8 cellular contexts compared by ENCODE assay signal in genomic region chr2:229780856-229781773, GRCh38.
A peak's percentile ranks its signal among the peaks of the same experiment; 100 is the strongest.
DNase-seq lines count a peak whose midpoint lies in the region; ATAC-seq and TF ChIP-seq lines count a peak whose summit lies in the region.

No MANE protein-coding gene starts in this region.

- H3K27ac Mint-ChIP-seq in endothelial cell (ENCODE audit: unreplicated experiment) (peak overlapping the region; percentile 34), memory B cell (peak overlapping the region; percentile 46)

- H3K9me3 ChIP-seq in aorta (ENCODE audit: control insufficient read depth, low read length): no peaks in the 10 kb centered on the region

- intact Hi-C loops in aorta (cut with DNase I): loop anchor here in 1 of 2 donors (5.0 kb wide), 2 partner anchors 141 to 381 kb away; partner anchors contain the start of genes FBXO36 and TRIP12

- no peaks in the 10 kb centered on the region for H3K27me3 ChIP-seq in aorta (ENCODE audit: control insufficient read depth in 1 of 2, insufficient read depth in 2 of 2, low read length in 1 of 2)

- TF ChIP-seq CTCF in AG04449 (IDR thresholded peaks at IDR 0.05; ENCODE audit: insufficient read depth, low read length, missing control alignments) (peak; percentile 81), GM12865 (IDR thresholded peaks at IDR 0.05; ENCODE audit: insufficient read depth, low read depth, low read length, missing control alignments) (peak; percentile 81), endothelial cell (IDR thresholded peaks at IDR 0.05; ENCODE audit: unreplicated experiment) (peak; percentile 96)

- ATAC-seq in memory B cell (ENCODE audit: low read depth): peak; percentile 63
- ATAC-seq in aorta (ENCODE audit: low FRiP score): peak; percentile 86

- peaks cover 4 to 9% of the 10 kb centered on the region in 2 donors for H3K36me3 ChIP-seq in aorta (ENCODE audit: control insufficient read depth in 1 of 2, insufficient read depth in 2 of 2, low read length in 1 of 2)

- H3K4me3 ChIP-seq in AG04449 (ENCODE audit: low read depth, low read length) (no peak overlapping the region), GM12865 (ENCODE audit: low read depth, low read length) (no peak overlapping the region), aorta (ENCODE audit: low read length in 2 of 2) (no peak overlapping the region)

- H3K36me3 Mint-ChIP-seq in endothelial cell (ENCODE audit: low read depth, unreplicated experiment): peaks cover 40% of the 10 kb centered on the region
- H3K36me3 Mint-ChIP-seq in memory B cell: peaks cover 43% of the 10 kb centered on the region

- no peaks in the 10 kb centered on the region for H3K9me3 Mint-ChIP-seq in endothelial cell (ENCODE audit: unreplicated experiment)
- H3K9me3 Mint-ChIP-seq in memory B cell: no peaks in the 10 kb centered on the region

- H3K4me1 Mint-ChIP-seq in endothelial cell (ENCODE audit: unreplicated experiment) (peaks cover 8% of the 10 kb centered on the region), memory B cell (peaks cover 15% of the 10 kb centered on the region)

- DNase-seq in AG04449 (ENCODE audit: low read depth, low spot score): no peak
- peak; percentile 44 for DNase-seq in GM12865 (ENCODE audit: low read depth)
- DNase-seq in HuH-7.5 (ENCODE audit: low spot score): peak; percentile 19
- DNase-seq in RKO (ENCODE audit: low spot score): peak; percentile 71
- no peak for DNase-seq in endothelial cell (ENCODE audit: low spot score)
- peak in 1 of 2 donors; percentile 21 for DNase-seq in memory B cell (ENCODE audit: low spot score in 2 of 2)
- no peak for DNase-seq in aorta
- no peak for DNase-seq in OCI-M2 (lab: John Stamatoyannopoulos, UW; ENCODE audit: unreplicated experiment)

- no peak overlapping the region for H3K27ac ChIP-seq in aorta (ENCODE audit: low read depth in 1 of 2, low read length in 2 of 2)

- H3K27me3 Mint-ChIP-seq in endothelial cell (ENCODE audit: unreplicated experiment): no peaks in the 10 kb centered on the region
- H3K27me3 Mint-ChIP-seq in memory B cell: no peaks in the 10 kb centered on the region

- CTCF ChIA-PET in AG04449 (lab: Yijun Ruan, JAX): interaction anchor here (0.6 to 6.0 kb wide), 42 partner anchors 8 to 836 kb away, joined by 3 to 83 read pairs (median 4); partner anchors contain the start of gene SLC16A14

- H3K4me3 Mint-ChIP-seq in endothelial cell (ENCODE audit: unreplicated experiment) (no peak overlapping the region), memory B cell (no peak overlapping the region)

- H3K4me1 ChIP-seq in aorta (ENCODE audit: control insufficient read depth in 1 of 2, insufficient read depth in 2 of 2, low read length in 2 of 2): no peaks in the 10 kb centered on the region

- POLR2A ChIA-PET in AG04449 (lab: Yijun Ruan, JAX): interaction anchor here (1.0 kb wide), 1 partner anchor 140 kb away, joined by 3 read pairs; the partner anchor contains the start of gene TRIP12

Comparison
In these comparisons a context has a peak if more than half of its experiments do, and no peak if none do; other contexts are left out.
1. DNase-seq: peak in GM12865 (single experiment), HuH-7.5 (single experiment) and RKO (single experiment); none in AG04449 (single experiment), endothelial cell (single experiment), aorta (0 of 2) and OCI-M2 (single experiment).
2. Peak in every context shown above with its lines, with median percentiles within 50 percentile points of each other: CTCF ChIP-seq.